In genomic region chr4:73258668-73259551, GRCh38 we compare ENCODE assay signal across 1 cellular context.
A peak's percentile ranks its signal among the peaks of the same experiment; 100 is the strongest.
TF ChIP-seq lines count a peak whose summit lies in the region.

TSS of gene ANKRD17 (minus strand) at chr4:73258798. CDS start at chr4:73258668, 130 bp downstream.

TF ChIP-seq in HEK293, 187 proteins besides CTCF, POLR2A, EP300 and RAD21 (continued from another document and continues in another):
- TF ChIP-seq ZBTB11 (tag by site-specific recombination; conservative IDR thresholded peaks at IDR 0.05; ENCODE audit: low read depth) (peak; percentile 67), ZNF211 (tag by site-specific recombination; IDR thresholded peaks at IDR 0.05; ENCODE audit: low read depth) (no peak), ELK4 (IDR thresholded peaks at IDR 0.05; ENCODE audit: borderline replicate concordance, low read depth, low read length) (peak; percentile 30; the same call in 1 of the 2 replicates), KLF1 (tag by site-specific recombination; IDR thresholded peaks at IDR 0.05) (no peak), ZNF280D (tag by site-specific recombination; IDR thresholded peaks at IDR 0.05) (no peak), ZNF555 (tag by site-specific recombination; conservative IDR thresholded peaks at IDR 0.05) (no peak), ZEB2 (tag by site-specific recombination; IDR thresholded peaks at IDR 0.05) (peak; percentile 61; the same call in 1 of the 2 replicates), ZNF645 (tag by site-specific recombination; IDR thresholded peaks at IDR 0.05) (no peak), SCRT2 (tag by site-specific recombination; IDR thresholded peaks at IDR 0.05) (no peak), ZNF777 (tag by site-specific recombination; IDR thresholded peaks at IDR 0.05; ENCODE audit: borderline replicate concordance) (no peak), KLF9 (tag by site-specific recombination; IDR thresholded peaks at IDR 0.05; ENCODE audit: low read depth) (no peak), PRDM4 (tag by site-specific recombination; IDR thresholded peaks at IDR 0.05) (no peak), ZNF529 (tag by site-specific recombination; IDR thresholded peaks at IDR 0.05; ENCODE audit: insufficient replicate concordance) (no peak), IKZF3 (tag by site-specific recombination; IDR thresholded peaks at IDR 0.05) (no peak; the same call in 1 of the 2 replicates), ZNF16 (tag by site-specific recombination; IDR thresholded peaks at IDR 0.05; ENCODE audit: low read depth) (no peak), ZNF449 (tag by site-specific recombination; IDR thresholded peaks at IDR 0.05) (no peak), ZBTB44 (tag by site-specific recombination; IDR thresholded peaks at IDR 0.05) (peak; percentile 36; the same call in 1 of the 2 replicates), ZNF596 (tag by site-specific recombination; IDR thresholded peaks at IDR 0.05) (0 out of 2 replicates have a peak, but pooled peaks have one; percentile 14), ZNF664 (tag by site-specific recombination; IDR thresholded peaks at IDR 0.05) (no peak), PRDM2 (tag by site-specific recombination; IDR thresholded peaks at IDR 0.05; ENCODE audit: borderline replicate concordance) (no peak), ZNF704 (tag by site-specific recombination; IDR thresholded peaks at IDR 0.05) (no peak), ZNF600 (tag by site-specific recombination; IDR thresholded peaks at IDR 0.05) (peak; percentile 79), ZNF76 (tag by site-specific recombination; IDR thresholded peaks at IDR 0.05; ENCODE audit: borderline replicate concordance, low read depth) (no peak), ZNF521 (tag by site-specific recombination; IDR thresholded peaks at IDR 0.05) (no peak), ZNF792 (tag by site-specific recombination; IDR thresholded peaks at IDR 0.05) (no peak), ZNF114 (tag by site-specific recombination; IDR thresholded peaks at IDR 0.05) (no peak), GLIS2 (tag by site-specific recombination; IDR thresholded peaks at IDR 0.05) (no peak), YY1 (tag by site-specific recombination; IDR thresholded peaks at IDR 0.05) (no peak), ZNF48 (tag by site-specific recombination; IDR thresholded peaks at IDR 0.05) (no peak), ZNF302 (tag by site-specific recombination; IDR thresholded peaks at IDR 0.05; ENCODE audit: low read depth) (no peak), ZNF510 (tag by site-specific recombination; IDR thresholded peaks at IDR 0.05; ENCODE audit: insufficient replicate concordance) (no peak), GLIS1 (tag by site-specific recombination; IDR thresholded peaks at IDR 0.05) (peak; percentile 18; the same call in 1 of the 2 replicates), SETDB1 (IDR thresholded peaks at IDR 0.05; ENCODE audit: insufficient read length, low read length) (no peak)
